Comparison of ENCODE assay signal across 1 cellular context in the genomic region with DNA sequence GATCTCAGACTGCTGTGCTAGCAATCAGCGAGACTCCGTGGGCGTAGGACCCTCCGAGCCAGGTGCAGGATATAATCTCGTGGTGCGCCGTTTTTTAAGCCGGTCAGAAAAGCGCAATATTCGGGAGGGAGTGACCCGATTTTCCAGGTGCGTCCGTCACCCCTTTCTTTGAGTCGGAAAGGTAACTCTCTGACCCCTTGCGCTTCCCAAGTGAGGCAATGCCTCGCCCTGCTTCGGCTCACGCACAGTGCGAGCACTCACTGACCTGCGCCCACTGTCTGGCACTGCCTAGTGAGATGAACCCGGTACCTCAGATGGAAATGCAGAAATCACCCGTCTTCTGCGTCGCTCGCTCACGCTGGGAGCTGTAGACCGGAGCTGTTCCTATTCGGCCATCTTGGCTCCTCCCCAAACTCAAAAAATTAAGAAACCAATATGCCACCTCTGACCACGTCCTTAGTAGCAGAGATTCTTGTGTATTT.
TF ChIP-seq lines count a peak whose summit lies in the region.

No MANE protein-coding gene starts in this region.

TF ChIP-seq in H1, 55 proteins besides CTCF, POLR2A, EP300 and RAD21:
- peak; percentile 62; the same call in 1 of the 2 replicates for TF ChIP-seq YY1 (IDR thresholded peaks at IDR 0.05; ENCODE audit: low read depth, low read length)
